In genomic region chr11:65488273-65489058, GRCh38 we compare ENCODE assay signal across 8 cellular contexts. TPM values are rescaled to one million over a fixed set of nuclear protein-coding genes. Genes with fewer than 3 reads are reported as not detected.
DNase-seq lines count a peak whose midpoint lies in the region; ATAC-seq and TF ChIP-seq lines count a peak whose summit lies in the region.

No MANE protein-coding gene starts in this region.

- H3K9ac ChIP-seq in stomach smooth muscle (ENCODE audit: low read length in 2 of 2) = peak overlapping the region; percentile 86 to 90

- CTCF ChIA-PET in activated CD4-positive, alpha-beta T cell treated with anti-CD3 and anti-CD28 coated beads for 36 hours (lab: Charles Lee) = interaction anchor here (0.6 to 8.4 kb wide), 11 partner anchors 11 to 172 kb away, joined by 3 to 72 read pairs (median 4); partner anchors contain the start of gene MALAT1

- H3K9me3 Mint-ChIP-seq in activated CD4-positive, alpha-beta T cell treated with anti-CD3 and anti-CD28 coated beads for 36 hours (ENCODE audit: low read depth) = no peaks in the 10 kb centered on the region
- H3K9me3 Mint-ChIP-seq in natural killer cell treated with Interleukin-12 subunit alpha and Interleukin-12 subunit beta and Interleukin-15 and Interleukin-18, amount 100 ng/mL, for 72 hours = no peaks in the 10 kb centered on the region

- peaks cover 68% of the 10 kb centered on the region for H3K4me1 Mint-ChIP-seq in activated CD4-positive, alpha-beta T cell treated with anti-CD3 and anti-CD28 coated beads for 36 hours
- peaks cover 12 to 15% of the 10 kb centered on the region in 2 donors for H3K4me1 Mint-ChIP-seq in natural killer cell treated with Interleukin-12 subunit alpha and Interleukin-12 subunit beta and Interleukin-15 and Interleukin-18, amount 100 ng/mL, for 72 hours (ENCODE audit: low read depth in 2 of 2)

- peak overlapping the region; percentile 42 to 51 for H3K4me3 ChIP-seq in ascending aorta
- H3K4me3 ChIP-seq in stomach smooth muscle (ENCODE audit: low read length in 2 of 2) = peak overlapping the region; percentile 67 to 69

- H3K36me3 ChIP-seq in ascending aorta (no peaks in the 10 kb centered on the region), stomach smooth muscle (ENCODE audit: control insufficient read depth in 2 of 2, insufficient read depth in 2 of 2, low read length in 2 of 2) (no peaks in the 10 kb centered on the region)

- H3K27ac Mint-ChIP-seq in activated CD4-positive, alpha-beta T cell treated with anti-CD3 and anti-CD28 coated beads for 36 hours = peak overlapping the region; percentile 88
- H3K27ac Mint-ChIP-seq in natural killer cell treated with Interleukin-12 subunit alpha and Interleukin-12 subunit beta and Interleukin-15 and Interleukin-18, amount 100 ng/mL, for 72 hours = peak overlapping the region in 1 of 2 donors; percentile 33

- no peaks in the 10 kb centered on the region for H3K36me3 Mint-ChIP-seq in activated CD4-positive, alpha-beta T cell treated with anti-CD3 and anti-CD28 coated beads for 36 hours (ENCODE audit: low read depth)
- H3K36me3 Mint-ChIP-seq in natural killer cell treated with Interleukin-12 subunit alpha and Interleukin-12 subunit beta and Interleukin-15 and Interleukin-18, amount 100 ng/mL, for 72 hours = no peaks in the 10 kb centered on the region

- no peaks in the 10 kb centered on the region for H3K27me3 Mint-ChIP-seq in activated CD4-positive, alpha-beta T cell treated with anti-CD3 and anti-CD28 coated beads for 36 hours
- H3K27me3 Mint-ChIP-seq in natural killer cell treated with Interleukin-12 subunit alpha and Interleukin-12 subunit beta and Interleukin-15 and Interleukin-18, amount 100 ng/mL, for 72 hours = no peaks in the 10 kb centered on the region

- H3K9me3 ChIP-seq in ascending aorta = no peaks in the 10 kb centered on the region
- H3K9me3 ChIP-seq in stomach smooth muscle (ENCODE audit: control insufficient read depth in 2 of 2, low read length in 2 of 2) = no peaks in the 10 kb centered on the region

- peak; percentile 59 for DNase-seq in activated CD4-positive, alpha-beta T cell treated with anti-CD3 and anti-CD28 coated beads for 36 hours
- no peak for DNase-seq in activated CD4-positive, alpha-beta T cell treated with anti-CD3 and anti-CD28 coated beads, Interleukin-2, amount 50 U/mL, for 4 hours
- DNase-seq in ascending aorta (ENCODE audit: low spot score in 2 of 2) (peak in 1 of 2 donors; percentile 89), islet precursor cell (peak; percentile 95), NCI-H446 (lab: John Stamatoyannopoulos, UW) (no peak)
- no peak for DNase-seq in natural killer cell treated with Interleukin-12 subunit alpha and Interleukin-12 subunit beta and Interleukin-15 and Interleukin-18, amount 100 ng/mL, for 72 hours (ENCODE audit: low spot score)

- intact Hi-C loops in activated CD4-positive, alpha-beta T cell treated with anti-CD3 and anti-CD28 coated beads for 36 hours (cut with DNase I, micrococcal nuclease) = no loop called here
- intact Hi-C loops in ascending aorta (cut with DNase I) = no loop called here

- peak overlapping the region; percentile 18 for H3K4me3 Mint-ChIP-seq in activated CD4-positive, alpha-beta T cell treated with anti-CD3 and anti-CD28 coated beads for 36 hours
- H3K4me3 Mint-ChIP-seq in natural killer cell treated with Interleukin-12 subunit alpha and Interleukin-12 subunit beta and Interleukin-15 and Interleukin-18, amount 100 ng/mL, for 72 hours = no peak overlapping the region

- no peaks in the 10 kb centered on the region for H3K27me3 ChIP-seq in ascending aorta
- no peaks in the 10 kb centered on the region for H3K27me3 ChIP-seq in stomach smooth muscle (ENCODE audit: control insufficient read depth in 1 of 2, insufficient read depth in 2 of 2, low read length in 2 of 2)

- ATAC-seq in activated CD4-positive, alpha-beta T cell treated with anti-CD3 and anti-CD28 coated beads for 36 hours = no peak
- ATAC-seq in natural killer cell treated with Interleukin-12 subunit alpha and Interleukin-12 subunit beta and Interleukin-15 and Interleukin-18, amount 100 ng/mL, for 72 hours = no peak
- no peak for ATAC-seq in GM21717 (IDR thresholded peaks at IDR 0.05; ENCODE audit: unreplicated experiment)

- H3K27ac ChIP-seq in ascending aorta (peak overlapping the region; percentile 92 to 99), stomach smooth muscle (ENCODE audit: low read length) (peak overlapping the region; percentile 100)

- POLR2A ChIA-PET in activated CD4-positive, alpha-beta T cell treated with anti-CD3 and anti-CD28 coated beads for 36 hours (lab: Charles Lee) = interaction anchor here (1.0 to 25.9 kb wide), 9 partner anchors 9 to 155 kb away, joined by 3 to 1637 read pairs (median 9); partner anchors contain the start of genes DPF2, MALAT1 and NEAT1

- peaks cover 55 to 83% of the 10 kb centered on the region in 2 donors for H3K4me1 ChIP-seq in ascending aorta
- H3K4me1 ChIP-seq in stomach smooth muscle (ENCODE audit: control insufficient read depth, insufficient read depth, low read length) = peaks cover 86% of the 10 kb centered on the region

- TF ChIP-seq CTCF in ascending aorta (IDR thresholded peaks at IDR 0.05) = no peak

RNA-seq across cellular contexts. Expression of gene MALAT1, which starts 10.4 kb away (rescaled TPM):
- total RNA-seq in activated CD4-positive, alpha-beta T cell treated with anti-CD3 and anti-CD28 coated beads for 36 hours = 1,000 to 10,000 TPM; 7,016 to 9,748 TPM
- total RNA-seq in ascending aorta = 8,553 TPM
- total RNA-seq in natural killer cell treated with Interleukin-12 subunit alpha and Interleukin-12 subunit beta and Interleukin-15 and Interleukin-18, amount 100 ng/mL, for 72 hours = 1,000 to 10,000 TPM; 6,610 to 7,236 TPM

RNA-seq across cellular contexts. Expression of gene SCYL1, which starts 36.4 kb away (rescaled TPM):
- 10 to 100 TPM; 66.5 to 78.8 TPM for total RNA-seq in activated CD4-positive, alpha-beta T cell treated with anti-CD3 and anti-CD28 coated beads for 36 hours
- total RNA-seq in ascending aorta = 220 TPM
- 100 to 1,000 TPM in 1 of 2 donors, 10 to 100 TPM in 1; 84.5 to 112 TPM for total RNA-seq in natural killer cell treated with Interleukin-12 subunit alpha and Interleukin-12 subunit beta and Interleukin-15 and Interleukin-18, amount 100 ng/mL, for 72 hours

Comparison
In these comparisons a context has a peak if more than half of its experiments do, and no peak if none do; other contexts are left out.
1. DNase-seq: peak in activated CD4-positive, alpha-beta T cell treated with anti-CD3 and anti-CD28 coated beads for 36 hours (single experiment) and islet precursor cell (single experiment); none in activated CD4-positive, alpha-beta T cell treated with anti-CD3 and anti-CD28 coated beads, Interleukin-2, amount 50 U/mL, for 4 hours (0 of 2), natural killer cell treated with Interleukin-12 subunit alpha and Interleukin-12 subunit beta and Interleukin-15 and Interleukin-18, amount 100 ng/mL, for 72 hours (single experiment) and NCI-H446 (0 of 2).